Comparison of ENCODE assay signal across 1 cellular context in the genomic region with DNA sequence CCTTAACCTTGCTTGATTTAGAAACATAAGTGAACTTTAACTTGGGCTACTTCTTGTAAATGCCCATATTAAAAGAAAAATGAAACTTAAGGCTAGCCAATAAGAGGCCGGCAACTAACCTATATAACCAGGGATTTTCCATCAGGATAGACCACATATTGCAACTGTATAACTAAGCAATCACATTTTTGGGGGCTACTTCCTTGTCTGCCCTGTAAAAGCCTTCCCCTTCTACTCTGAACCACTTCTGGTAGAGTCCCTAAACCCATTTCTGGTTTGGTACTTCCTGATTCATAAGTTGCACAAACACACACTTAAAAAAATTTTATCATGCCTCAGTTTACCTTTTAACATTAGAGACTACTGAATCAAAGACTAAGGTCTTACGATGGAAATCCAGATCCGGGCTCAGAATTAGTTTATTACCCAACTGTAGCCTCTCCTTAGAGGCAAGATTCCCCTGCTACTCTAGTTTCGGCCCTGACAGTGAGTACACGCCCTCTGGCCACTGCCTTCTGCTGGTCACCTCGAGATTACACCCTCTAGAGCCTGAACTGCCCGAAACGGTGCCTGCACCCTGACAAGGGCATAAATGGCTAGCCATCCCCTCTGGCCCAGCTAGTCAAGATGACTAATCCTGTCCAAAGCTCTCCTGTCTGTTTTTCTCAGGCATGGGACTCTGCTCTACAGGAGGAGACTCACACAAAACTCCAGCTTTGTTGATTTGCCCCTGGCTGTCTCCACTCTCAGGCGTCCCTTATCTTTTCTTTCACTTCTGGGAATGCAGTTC.
TF ChIP-seq lines count a peak whose summit lies in the region.

No MANE protein-coding gene starts in this region.

TF ChIP-seq in SK-N-SH treated with all-trans-retinoic acid at 6 μM for 48 hours, 23 proteins besides CTCF, POLR2A, EP300 and RAD21 (continued from another document):
- TF ChIP-seq TOX (CRISPR knock-in tag; IDR thresholded peaks at IDR 0.05; ENCODE audit: borderline replicate concordance): no peak
